ENCODE assay signal across 1 cellular context in the genomic region with DNA sequence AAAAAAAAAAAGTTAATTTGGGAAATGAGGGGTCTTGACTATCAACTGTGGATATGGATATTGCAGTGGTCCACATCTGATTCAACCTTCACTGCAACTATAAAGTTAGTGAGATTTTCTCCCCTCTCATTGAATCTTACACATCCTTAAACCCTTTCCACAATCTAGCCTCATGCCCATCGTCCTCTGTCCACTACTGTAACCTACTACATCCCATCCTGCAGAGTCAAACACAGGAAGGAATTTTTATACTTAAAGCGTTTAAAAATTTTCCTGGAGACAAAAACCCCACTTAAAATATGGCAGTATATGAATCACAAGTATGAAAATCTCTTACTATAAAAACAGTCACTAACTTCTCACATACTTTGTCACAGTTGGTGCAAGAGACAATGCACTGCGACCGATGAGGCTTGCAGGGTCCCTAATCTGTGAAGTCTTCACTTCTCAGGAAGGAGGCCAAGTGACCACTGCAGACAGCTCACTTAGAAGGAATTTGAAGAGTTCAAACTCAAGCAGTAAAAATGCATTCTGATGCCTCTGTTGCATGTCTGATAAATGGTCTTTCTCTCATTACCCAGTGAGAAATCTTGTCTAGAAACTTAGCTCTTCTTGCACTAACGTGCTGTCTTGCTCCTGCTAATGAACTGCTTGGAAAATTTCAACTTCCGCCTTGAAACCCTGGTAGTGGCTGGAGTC.
TF ChIP-seq lines count a peak whose summit lies in the region.

No MANE protein-coding gene starts in this region.

TF ChIP-seq in SK-N-SH, 30 proteins besides CTCF, POLR2A, EP300 and RAD21 (continued from another document):
- TF ChIP-seq, protein P1, sequence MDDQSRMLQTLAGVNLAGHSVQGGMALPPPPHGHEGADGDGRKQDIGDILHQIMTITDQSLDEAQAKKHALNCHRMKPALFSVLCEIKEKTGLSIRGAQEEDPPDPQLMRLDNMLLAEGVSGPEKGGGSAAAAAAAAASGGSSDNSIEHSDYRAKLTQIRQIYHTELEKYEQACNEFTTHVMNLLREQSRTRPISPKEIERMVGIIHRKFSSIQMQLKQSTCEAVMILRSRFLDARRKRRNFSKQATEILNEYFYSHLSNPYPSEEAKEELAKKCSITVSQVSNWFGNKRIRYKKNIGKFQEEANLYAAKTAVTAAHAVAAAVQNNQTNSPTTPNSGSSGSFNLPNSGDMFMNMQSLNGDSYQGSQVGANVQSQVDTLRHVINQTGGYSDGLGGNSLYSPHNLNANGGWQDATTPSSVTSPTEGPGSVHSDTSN (IDR thresholded peaks at IDR 0.05), result peak; percentile 72
- TF ChIP-seq, protein P2, sequence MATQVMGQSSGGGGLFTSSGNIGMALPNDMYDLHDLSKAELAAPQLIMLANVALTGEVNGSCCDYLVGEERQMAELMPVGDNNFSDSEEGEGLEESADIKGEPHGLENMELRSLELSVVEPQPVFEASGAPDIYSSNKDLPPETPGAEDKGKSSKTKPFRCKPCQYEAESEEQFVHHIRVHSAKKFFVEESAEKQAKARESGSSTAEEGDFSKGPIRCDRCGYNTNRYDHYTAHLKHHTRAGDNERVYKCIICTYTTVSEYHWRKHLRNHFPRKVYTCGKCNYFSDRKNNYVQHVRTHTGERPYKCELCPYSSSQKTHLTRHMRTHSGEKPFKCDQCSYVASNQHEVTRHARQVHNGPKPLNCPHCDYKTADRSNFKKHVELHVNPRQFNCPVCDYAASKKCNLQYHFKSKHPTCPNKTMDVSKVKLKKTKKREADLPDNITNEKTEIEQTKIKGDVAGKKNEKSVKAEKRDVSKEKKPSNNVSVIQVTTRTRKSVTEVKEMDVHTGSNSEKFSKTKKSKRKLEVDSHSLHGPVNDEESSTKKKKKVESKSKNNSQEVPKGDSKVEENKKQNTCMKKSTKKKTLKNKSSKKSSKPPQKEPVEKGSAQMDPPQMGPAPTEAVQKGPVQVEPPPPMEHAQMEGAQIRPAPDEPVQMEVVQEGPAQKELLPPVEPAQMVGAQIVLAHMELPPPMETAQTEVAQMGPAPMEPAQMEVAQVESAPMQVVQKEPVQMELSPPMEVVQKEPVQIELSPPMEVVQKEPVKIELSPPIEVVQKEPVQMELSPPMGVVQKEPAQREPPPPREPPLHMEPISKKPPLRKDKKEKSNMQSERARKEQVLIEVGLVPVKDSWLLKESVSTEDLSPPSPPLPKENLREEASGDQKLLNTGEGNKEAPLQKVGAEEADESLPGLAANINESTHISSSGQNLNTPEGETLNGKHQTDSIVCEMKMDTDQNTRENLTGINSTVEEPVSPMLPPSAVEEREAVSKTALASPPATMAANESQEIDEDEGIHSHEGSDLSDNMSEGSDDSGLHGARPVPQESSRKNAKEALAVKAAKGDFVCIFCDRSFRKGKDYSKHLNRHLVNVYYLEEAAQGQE (IDR thresholded peaks at IDR 0.05; ENCODE audit: low read depth, low read length), result no peak
- no peak for TF ChIP-seq GATA2 (CRISPR knock-in tag; IDR thresholded peaks at IDR 0.05)
- TF ChIP-seq, protein P3, sequence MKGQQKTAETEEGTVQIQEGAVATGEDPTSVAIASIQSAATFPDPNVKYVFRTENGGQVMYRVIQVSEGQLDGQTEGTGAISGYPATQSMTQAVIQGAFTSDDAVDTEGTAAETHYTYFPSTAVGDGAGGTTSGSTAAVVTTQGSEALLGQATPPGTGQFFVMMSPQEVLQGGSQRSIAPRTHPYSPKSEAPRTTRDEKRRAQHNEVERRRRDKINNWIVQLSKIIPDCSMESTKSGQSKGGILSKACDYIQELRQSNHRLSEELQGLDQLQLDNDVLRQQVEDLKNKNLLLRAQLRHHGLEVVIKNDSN (IDR thresholded peaks at IDR 0.05; ENCODE audit: borderline replicate concordance, low read depth), result no peak
- no peak for TF ChIP-seq ELF1 (IDR thresholded peaks at IDR 0.05)
- no peak for TF ChIP-seq SIN3A (IDR thresholded peaks at IDR 0.05; ENCODE audit: borderline replicate concordance, low read depth, low read length)
- TF ChIP-seq TAF1 (IDR thresholded peaks at IDR 0.05; ENCODE audit: borderline replicate concordance, low read depth, low read length), result no peak
- no peak for TF ChIP-seq MXI1 (IDR thresholded peaks at IDR 0.05; ENCODE audit: low read depth, low read length)
- TF ChIP-seq RXRA (IDR thresholded peaks at IDR 0.05; ENCODE audit: borderline replicate concordance, low read depth), result no peak; the same call in 1 of the 2 replicates
- no peak for TF ChIP-seq YY1 (IDR thresholded peaks at IDR 0.05; ENCODE audit: low read depth)
- TF ChIP-seq TEAD4 (IDR thresholded peaks at IDR 0.05; ENCODE audit: borderline replicate concordance, insufficient read depth), result peak; percentile 60; the same call in 1 of the 2 replicates
- no peak for TF ChIP-seq RFX5 (IDR thresholded peaks at IDR 0.05; ENCODE audit: low read length)
